In genomic region chr1:84991097-84991890, GRCh38 we compare ENCODE assay signal across 12 cellular contexts. TPM values are rescaled to one million over a fixed set of nuclear protein-coding genes. Genes with fewer than 3 reads are reported as not detected.
DNase-seq lines count a peak whose midpoint lies in the region; ATAC-seq lines count a peak whose summit lies in the region.
"Had no signal": no experiment of that assay in that cellular context is flagged by ENCODE, and none has a peak within 500 bp of the region (broad histone marks: within the 10 kb centered on the region; RNA-seq: fewer than 3 reads in every experiment).

No MANE protein-coding gene starts in this region.

- H3K36me3 Mint-ChIP-seq in activated T-helper 2 cell treated with anti-CD3 and anti-CD28 coated beads, Interferon-gamma antibody, Interleukin-2, Interleukin-4, amounts not matched to agents 10 μg/mL and 5 μg/mL and 100 μg/mL, durations not matched to agents 14 hours and 24 hours and 36 hours (ENCODE audit: low read depth): peaks cover 73% of the 10 kb centered on the region

- no peaks in the 10 kb centered on the region for H3K9me3 Mint-ChIP-seq in activated T-helper 2 cell treated with anti-CD3 and anti-CD28 coated beads, Interferon-gamma antibody, Interleukin-2, Interleukin-4, amounts not matched to agents 10 μg/mL and 5 μg/mL and 100 μg/mL, durations not matched to agents 14 hours and 24 hours and 36 hours

- DNase-seq in activated T-helper 2 cell treated with anti-CD3 and anti-CD28 coated beads, Interferon-gamma antibody, Interleukin-2, Interleukin-4, amounts not matched to agents 10 μg/mL and 5 μg/mL and 100 μg/mL, durations not matched to agents 14 hours and 24 hours and 36 hours (ENCODE audit: low spot score): no peak
- DNase-seq in NCI-H2081 (lab: John Stamatoyannopoulos, UW): no peak
- no peak for DNase-seq in stimulated activated CD4-positive, alpha-beta T cell treated with anti-CD3 and anti-CD28 coated beads, Interleukin-4, amount 100 ng/mL, for 1 hour
- DNase-seq: DMS79 treated with DMSO at 0.1 percent for 48 hours, gastrocnemius medialis, psoas muscle, SJCRH30 had no signal

- H3K4me3 Mint-ChIP-seq in activated T-helper 2 cell treated with anti-CD3 and anti-CD28 coated beads, Interferon-gamma antibody, Interleukin-2, Interleukin-4, amounts not matched to agents 10 μg/mL and 5 μg/mL and 100 μg/mL, durations not matched to agents 14 hours and 24 hours and 36 hours (ENCODE audit: low read depth): peak overlapping the region; percentile 76

- peak overlapping the region; percentile 92 for H3K27ac Mint-ChIP-seq in activated T-helper 2 cell treated with anti-CD3 and anti-CD28 coated beads, Interferon-gamma antibody, Interleukin-2, Interleukin-4, amounts not matched to agents 10 μg/mL and 5 μg/mL and 100 μg/mL, durations not matched to agents 14 hours and 24 hours and 36 hours

- peaks cover 54% of the 10 kb centered on the region for H3K4me1 Mint-ChIP-seq in activated T-helper 2 cell treated with anti-CD3 and anti-CD28 coated beads, Interferon-gamma antibody, Interleukin-2, Interleukin-4, amounts not matched to agents 10 μg/mL and 5 μg/mL and 100 μg/mL, durations not matched to agents 14 hours and 24 hours and 36 hours (ENCODE audit: low read depth)

- no peaks in the 10 kb centered on the region for H3K27me3 Mint-ChIP-seq in activated T-helper 2 cell treated with anti-CD3 and anti-CD28 coated beads, Interferon-gamma antibody, Interleukin-2, Interleukin-4, amounts not matched to agents 10 μg/mL and 5 μg/mL and 100 μg/mL, durations not matched to agents 14 hours and 24 hours and 36 hours (ENCODE audit: low read depth)

- intact Hi-C loops in activated T-helper 2 cell treated with anti-CD3 and anti-CD28 coated beads, Interferon-gamma antibody, Interleukin-2, Interleukin-4, amounts not matched to agents 10 μg/mL and 5 μg/mL and 100 μg/mL, durations not matched to agents 14 hours and 24 hours and 36 hours (cut with micrococcal nuclease): loop anchor here (10.0 kb wide), 2 partner anchors 416 to 836 kb away; partner anchors contain the start of gene CTBS

- ATAC-seq in GM18499 (IDR thresholded peaks at IDR 0.05; ENCODE audit: insufficient read depth, unreplicated experiment): peak; percentile 27
- peak; percentile 24 for ATAC-seq in GM21423 (IDR thresholded peaks at IDR 0.05; ENCODE audit: unreplicated experiment)
- ATAC-seq in HG03558 (IDR thresholded peaks at IDR 0.05; ENCODE audit: extremely low read depth, unreplicated experiment): peak; percentile 20
- ATAC-seq in GM21717 (IDR thresholded peaks at IDR 0.05; ENCODE audit: unreplicated experiment): no peak
- ATAC-seq: gastrocnemius medialis, psoas muscle had no signal

RNA-seq across cellular contexts. Expression of gene MCOLN2, which starts 5.6 kb away (rescaled TPM):
- total RNA-seq in activated T-helper 2 cell treated with anti-CD3 and anti-CD28 coated beads, Interferon-gamma antibody, Interleukin-2, Interleukin-4, amounts not matched to agents 10 μg/mL and 5 μg/mL and 100 μg/mL, durations not matched to agents 14 hours and 24 hours and 36 hours: 142 and 143 TPM in 2 replicates
- total RNA-seq: chondrocyte had no signal

RNA-seq across cellular contexts. Expression of gene MCOLN3, which starts 57.0 kb away (rescaled TPM):
- 0.46 and 0.68 TPM in 2 replicates for total RNA-seq in activated T-helper 2 cell treated with anti-CD3 and anti-CD28 coated beads, Interferon-gamma antibody, Interleukin-2, Interleukin-4, amounts not matched to agents 10 μg/mL and 5 μg/mL and 100 μg/mL, durations not matched to agents 14 hours and 24 hours and 36 hours
- total RNA-seq: chondrocyte had no signal
